Comparison of ENCODE assay signal across 8 cellular contexts in genomic region chr5:178590924-178591423, GRCh38. TPM values are rescaled to one million over a fixed set of nuclear protein-coding genes. Genes with fewer than 3 reads are reported as not detected.
DNase-seq lines count a peak whose midpoint lies in the region; ATAC-seq and TF ChIP-seq lines count a peak whose summit lies in the region.

No MANE protein-coding gene starts in this region.

- H3K4me1 ChIP-seq in PC-3 (ENCODE audit: insufficient read depth, low read length) = no peaks in the 10 kb centered on the region; the same call in 1 of the 2 replicates

- H3K4me2 ChIP-seq in PC-3 (ENCODE audit: low read length) = peak overlapping the region; percentile 77
- H3K4me2 ChIP-seq in neural cell (ENCODE audit: low read length) = no peak overlapping the region

- H3K27me3 ChIP-seq in PC-3 (ENCODE audit: low read length) (peaks cover 44% of the 10 kb centered on the region), neural cell (ENCODE audit: insufficient read depth, low read depth, low read length) (peaks cover 42% of the 10 kb centered on the region)

- H3K9ac ChIP-seq in PC-3 (ENCODE audit: low read length) (no peak overlapping the region), neural cell (ENCODE audit: low read length) (no peak overlapping the region)

- no peaks in the 10 kb centered on the region for H3K79me2 ChIP-seq in PC-3 (ENCODE audit: low read length)
- H3K79me2 ChIP-seq in neural cell (replicated peaks; ENCODE audit: insufficient read depth, low read length) = no peaks in the 10 kb centered on the region

- no peak for TF ChIP-seq RAD21 in neural cell (conservative IDR thresholded peaks at IDR 0.05)

- H4K20me1 ChIP-seq in PC-3 (ENCODE audit: low read length) (no peaks in the 10 kb centered on the region), neural cell (ENCODE audit: insufficient read depth) (no peaks in the 10 kb centered on the region)

- H2AFZ ChIP-seq in PC-3 (ENCODE audit: low read length) (no peak overlapping the region), neural cell (ENCODE audit: low read depth, low read length) (no peak overlapping the region)

- ATAC-seq in PC-3 = no peak
- ATAC-seq in HG03354 (IDR thresholded peaks at IDR 0.05; ENCODE audit: poor library complexity, severe bottlenecking, unreplicated experiment) = no peak
- no peak for ATAC-seq in GM18873 (IDR thresholded peaks at IDR 0.05; ENCODE audit: low FRiP score, unreplicated experiment)

- BruUV-seq in PC-3 (replicated peaks; lab: Mats Ljungman, UMichigan) = no TSS peak

- TF ChIP-seq CTCF in PC-3 (conservative IDR thresholded peaks at IDR 0.05; ENCODE audit: low read depth, low read length) (peak; percentile 26; the same call in 1 of the 2 replicates), epithelial cell of esophagus (IDR thresholded peaks at IDR 0.05; ENCODE audit: insufficient read depth, low read depth, low read length, missing control alignments) (no peak), neural cell (IDR thresholded peaks at IDR 0.05; ENCODE audit: poor library complexity, severe bottlenecking) (peak; percentile 1)

- POLR2A ChIA-PET in PC-3 (lab: Charles Lee; ENCODE audit: unreplicated experiment) = no interaction called here

- H3K27ac ChIP-seq in PC-3 (ENCODE audit: low read length) = no peak overlapping the region
- no peak overlapping the region for H3K27ac ChIP-seq in neural cell (ENCODE audit: low read length)

- CTCF ChIA-PET in PC-3 (lab: Charles Lee) = no interaction called here

- H3K9me3 ChIP-seq in PC-3 (ENCODE audit: low read length) (peaks cover 15% of the 10 kb centered on the region), neural cell (ENCODE audit: low read length) (no peaks in the 10 kb centered on the region)

- intact Hi-C loops in PC-3 (cut with micrococcal nuclease) = loop anchor here (2.0 kb wide), 1 partner anchor 310 kb away; no protein-coding TSS in a partner anchor

- H3K36me3 ChIP-seq in PC-3 (ENCODE audit: low read depth, low read length) = peaks cover 16% of the 10 kb centered on the region
- H3K36me3 ChIP-seq in neural cell (ENCODE audit: insufficient read depth, low read length) = peaks cover 7% of the 10 kb centered on the region

- TF ChIP-seq EP300 in neural cell (conservative IDR thresholded peaks at IDR 0.05; ENCODE audit: poor library complexity, severe bottlenecking) = no peak

- H3K9me2 ChIP-seq in PC-3 (replicated peaks; ENCODE audit: low read length) = no peaks in the 10 kb centered on the region
- no peaks in the 10 kb centered on the region for H3K9me2 ChIP-seq in neural cell (ENCODE audit: insufficient read depth, low read length)

- H3F3A ChIP-seq in PC-3 (ENCODE audit: low read length, unreplicated experiment) (no peaks in the 10 kb centered on the region), neural cell (ENCODE audit: insufficient read depth, low read length, poor library complexity, severe bottlenecking) (peaks cover 4% of the 10 kb centered on the region)

- DNase-seq in AG20443 (ENCODE audit: low spot score) = peak; percentile 53
- DNase-seq in PC-3 = no peak
- peak; percentile 89 for DNase-seq in epithelial cell of esophagus (ENCODE audit: low read depth)
- no peak for DNase-seq in EL
- DNase-seq in DMS79 (lab: John Stamatoyannopoulos, UW) = no peak

- 0 out of 2 replicates have a peak overlapping the region, but pooled peaks have one; percentile 47 for H3K4me3 ChIP-seq in PC-3 (ENCODE audit: low read length)
- peak overlapping the region; percentile 34 for H3K4me3 ChIP-seq in epithelial cell of esophagus (ENCODE audit: low read length)
- H3K4me3 ChIP-seq in neural cell (ENCODE audit: low read length) = no peak overlapping the region

TF ChIP-seq in neural cell, 6 proteins besides CTCF, POLR2A, EP300 and RAD21:
- TF ChIP-seq MXI1 (conservative IDR thresholded peaks at IDR 0.05; ENCODE audit: poor library complexity, severe bottlenecking) (no peak), SMC3 (conservative IDR thresholded peaks at IDR 0.05; ENCODE audit: poor library complexity) (peak; percentile 28)

RNA-seq across cellular contexts. Expression of gene COL23A1, which starts 0.8 kb away (rescaled TPM):
- total RNA-seq in PC-3 (2014; rRNA removed) = not detected in 2 replicates
- 0.12 TPM in 1 of 2 replicates, not detected in the other for polyA plus RNA-seq in neural cell
- 0.24 TPM in 1 of 2 replicates, not detected in the other for polyA minus RNA-seq in neural cell

RNA-seq across cellular contexts. Expression of gene CLK4, which starts 35.9 kb away (rescaled TPM):
- total RNA-seq in PC-3 (2014; rRNA removed) = 11.3 and 23.8 TPM in 2 replicates
- 93.9 and 115 TPM in 2 replicates for polyA plus RNA-seq in neural cell
- polyA minus RNA-seq in neural cell = 64.3 and 82.2 TPM in 2 replicates

Comparison
In these comparisons a context has a peak if more than half of its experiments do, and no peak if none do; other contexts are left out.
1. DNase-seq: peak in AG20443 (single experiment) and epithelial cell of esophagus (single experiment); none in PC-3 (single experiment), EL (single experiment) and DMS79 (single experiment).